ENCODE assay signal across 20 cellular contexts in the genomic region with DNA sequence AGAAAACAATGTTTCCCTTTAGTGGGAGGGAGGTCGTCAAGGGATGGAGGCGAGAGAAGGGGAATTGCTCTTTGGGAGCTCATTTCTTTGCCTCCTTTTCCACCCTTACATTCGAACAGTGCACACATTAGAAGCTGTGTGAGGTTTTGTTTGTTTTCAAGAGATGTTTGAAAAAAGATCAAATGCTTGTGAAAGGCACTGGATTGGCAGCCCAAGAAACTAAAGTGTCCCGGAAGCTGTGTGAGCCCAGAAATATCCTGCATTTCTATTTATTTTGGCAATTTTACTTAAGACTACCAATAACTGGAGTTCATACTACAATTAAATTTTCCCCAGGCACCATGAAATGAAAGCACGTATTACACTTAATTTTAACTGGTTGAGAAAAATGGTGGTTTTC.
A peak's percentile ranks its signal among the peaks of the same experiment; 100 is the strongest.
DNase-seq lines count a peak whose midpoint lies in the region; ATAC-seq, FAIRE-seq and TF ChIP-seq lines count a peak whose summit lies in the region.
"Had no signal": no experiment of that assay in that cellular context is flagged by ENCODE, and none has a peak within 500 bp of the region (broad histone marks: within the 10 kb centered on the region; RNA-seq: fewer than 3 reads in every experiment).

No MANE protein-coding gene starts in this region.

- no peak for TF ChIP-seq POLR2A in HepG2 (IDR thresholded peaks at IDR 0.05; ENCODE audit: insufficient read depth in 1 of 2, low read depth in 2 of 2, low read length in 2 of 2)
- TF ChIP-seq POLR2A in right lobe of liver (IDR thresholded peaks at IDR 0.05), result peak; percentile 21

- 29% methylated on average over 5 of the region's 5 CpGs for WGBS in liver
- WGBS in HepG2 (ENCODE audit: low lambda C conversion rate), result 46% methylated on average over 5 of the region's 5 CpGs
- WGBS in right lobe of liver (ENCODE audit: insufficient coverage, low coverage, low lambda C conversion rate, missing lambda C conversion rate), result 39% methylated on average over 5 of the region's 5 CpGs

- H3K79me2 ChIP-seq in HepG2 (ENCODE audit: insufficient read depth, low read length), result no peaks in the 10 kb centered on the region

- no peak overlapping the region for H3K4me3 ChIP-seq in liver (ENCODE audit: low read depth in 1 of 3, low read length in 3 of 3)
- no peak overlapping the region for H3K4me3 ChIP-seq in HepG2 (replicated peaks in 1 of 3; ENCODE audit: insufficient read depth in 1 of 3, low read depth in 2 of 3, low read length in 3 of 3)
- H3K4me3 ChIP-seq in right lobe of liver, result peak overlapping the region in 1 of 3 donors; percentile 31
- no peak overlapping the region for H3K4me3 ChIP-seq in kidney (ENCODE audit: low read length in 2 of 2)
- H3K4me3 ChIP-seq: A549; BLaER1 treated with 17β-estradiol and CSF1 and Interleukin-3, amounts not matched to agents 10 nM and 100 nM had no signal

- in situ Hi-C loops in HepG2 (cut with HindIII; ENCODE audit: extremely low pct_ligation_motif_present, low pct_unique_long_range_greater_than_20kb), result no loop called here

- POLR2A ChIA-PET in HepG2 (lab: Yijun Ruan, JAX), result no interaction called here

- peaks cover 1 to 45% (median 22%) of the 10 kb centered on the region in 4 donors for H3K4me1 ChIP-seq in liver (ENCODE audit: control insufficient read depth in 4 of 4, insufficient read depth in 4 of 4, low read length in 3 of 4)
- peaks cover 21% of the 10 kb centered on the region for H3K4me1 ChIP-seq in HepG2 (ENCODE audit: insufficient read depth, low read length)
- H3K4me1 ChIP-seq in right lobe of liver, result peaks cover 0 to 87% (median 16%) of the 10 kb centered on the region in 4 donors
- no peaks in the 10 kb centered on the region for H3K4me1 ChIP-seq in kidney (ENCODE audit: control insufficient read depth in 1 of 2, insufficient read depth in 1 of 2, low read depth in 1 of 2, low read length in 2 of 2)
- H3K4me1 ChIP-seq: BLaER1 treated with 17β-estradiol and CSF1 and Interleukin-3, amounts not matched to agents 10 nM and 100 nM; Caco-2 had no signal

- H2AFZ ChIP-seq in HepG2 (ENCODE audit: low read length), result no peak overlapping the region

- CTCF ChIA-PET in HepG2 (lab: Yijun Ruan, JAX; ENCODE audit: low intra/inter-chr PET ratio, low total read pairs), result no interaction called here

- no TSS peak for BruUV-seq in HepG2 (replicated peaks; lab: Mats Ljungman, UMichigan)

- H3K9ac ChIP-seq in liver (ENCODE audit: low read depth in 1 of 2, low read length in 2 of 2), result no peak overlapping the region
- H3K9ac ChIP-seq in HepG2 (ENCODE audit: insufficient read depth, low read depth, low read length), result no peak overlapping the region
- no peak overlapping the region for H3K9ac ChIP-seq in kidney (ENCODE audit: low read length in 2 of 2)
- H3K9ac ChIP-seq: BLaER1 treated with 17β-estradiol and CSF1 and Interleukin-3, amounts not matched to agents 10 nM and 100 nM had no signal

- ATAC-seq in HepG2 (no peak), right lobe of liver (peak; percentile 47 to 73 (median 62)), sciatic nerve (peak; percentile 77)
- ATAC-seq: A549; CD8-positive, alpha-beta T cell had no signal

- H3K9me3 ChIP-seq in liver (ENCODE audit: control insufficient read depth in 4 of 4, low read length in 3 of 4), result peaks cover 0 to 8% (median 0%) of the 10 kb centered on the region in 4 donors
- H3K9me3 ChIP-seq in HepG2 (ENCODE audit: low read length), result no peaks in the 10 kb centered on the region
- H3K9me3 ChIP-seq in right lobe of liver, result no peaks in the 10 kb centered on the region
- no peaks in the 10 kb centered on the region for H3K9me3 ChIP-seq in kidney (ENCODE audit: control insufficient read depth in 1 of 2, low read length in 2 of 2)
- H3K9me3 ChIP-seq: A549; BLaER1 treated with 17β-estradiol and CSF1 and Interleukin-3, amounts not matched to agents 10 nM and 100 nM; Caco-2 had no signal

- TF ChIP-seq CTCF in liver (IDR thresholded peaks at IDR 0.05; ENCODE audit: low read depth, low read length, missing input control), result no peak
- no peak for TF ChIP-seq CTCF in HepG2 (CRISPR knock-in tag; IDR thresholded peaks at IDR 0.05)
- no peak for TF ChIP-seq CTCF in right lobe of liver (IDR thresholded peaks at IDR 0.05)
- TF ChIP-seq CTCF in kidney (IDR thresholded peaks at IDR 0.05; ENCODE audit: borderline replicate concordance, extremely low read depth, insufficient read depth), result no peak

- H3K27me3 ChIP-seq in liver (ENCODE audit: control insufficient read depth in 4 of 4, insufficient read depth in 4 of 4, low read length in 3 of 4) (no peaks in the 10 kb centered on the region), HepG2 (ENCODE audit: control insufficient read depth in 1 of 2, insufficient read depth in 2 of 2, low read length in 2 of 2) (no peaks in the 10 kb centered on the region), right lobe of liver (no peaks in the 10 kb centered on the region)
- H3K27me3 ChIP-seq: BLaER1 treated with 17β-estradiol and CSF1 and Interleukin-3, amounts not matched to agents 10 nM and 100 nM had no signal

- FAIRE-seq in HepG2 (lab: Jason Lieb, UNC) (no peak), kidney (lab: Jason Lieb, UNC) (no peak)
- FAIRE-seq: D721Med, G401.6, GM19239 had no signal

- peak overlapping the region; percentile 10 to 59 for H3K27ac ChIP-seq in liver (ENCODE audit: low read depth in 1 of 2, low read length in 2 of 2)
- H3K27ac ChIP-seq in HepG2 (ENCODE audit: extremely low read length, insufficient read depth, low read length), result no peak overlapping the region
- H3K27ac ChIP-seq in right lobe of liver, result peak overlapping the region; percentile 44 to 91 (median 45)
- H3K27ac ChIP-seq in kidney (ENCODE audit: low read depth in 2 of 2, low read length in 2 of 2), result no peak overlapping the region
- H3K27ac ChIP-seq: 22Rv1; A549; BLaER1 treated with 17β-estradiol and CSF1 and Interleukin-3, amounts not matched to agents 10 nM and 100 nM; C4-2B had no signal

- intact Hi-C loops in HepG2 (cut with micrococcal nuclease; ENCODE audit: unreplicated experiment) (no loop called here), right lobe of liver (cut with DNase I) (no loop called here), sciatic nerve (cut with DNase I) (no loop called here), kidney (cut with DNase I) (no loop called here)

- H3K4me2 ChIP-seq in HepG2 (ENCODE audit: low read depth, low read length), result no peak overlapping the region
- H3K4me2 ChIP-seq: A549; BLaER1 treated with 17β-estradiol and CSF1 and Interleukin-3, amounts not matched to agents 10 nM and 100 nM had no signal

- peaks cover 0 to 23% (median 11%) of the 10 kb centered on the region in 4 donors for H3K36me3 ChIP-seq in liver (ENCODE audit: control insufficient read depth in 4 of 4, insufficient read depth in 3 of 4, low read depth in 1 of 4, low read length in 3 of 4)
- H3K36me3 ChIP-seq in HepG2 (replicated peaks in 1 of 2; ENCODE audit: control insufficient read depth in 1 of 2, insufficient read depth in 2 of 2, low read length in 2 of 2), result no peaks in the 10 kb centered on the region
- no peaks in the 10 kb centered on the region for H3K36me3 ChIP-seq in right lobe of liver
- H3K36me3 ChIP-seq in kidney (ENCODE audit: control insufficient read depth in 1 of 2, insufficient read depth in 2 of 2, low read length in 2 of 2), result no peaks in the 10 kb centered on the region
- H3K36me3 ChIP-seq: BLaER1 treated with 17β-estradiol and CSF1 and Interleukin-3, amounts not matched to agents 10 nM and 100 nM had no signal

- no peak for TF ChIP-seq EP300 in HepG2 (IDR thresholded peaks at IDR 0.05; ENCODE audit: low read depth in 2 of 2, low read length in 2 of 2)
- TF ChIP-seq EP300 in HepG2 (CRISPR knock-in tag; IDR thresholded peaks at IDR 0.05; ENCODE audit: borderline replicate concordance), result no peak

- DNase-seq in HepG2 (ENCODE audit: low spot score), result no peak
- DNase-seq in right lobe of liver, result peak in 1 of 3 donors; percentile 56
- no peak for DNase-seq in sciatic nerve (ENCODE audit: low spot score)
- DNase-seq in SW480 (ENCODE audit: low spot score), result no peak
- no peak for DNase-seq in kidney
- DNase-seq: AML-193; Caco-2; Calu3; CD4-positive, alpha-beta T cell; CD8-positive, alpha-beta T cell; DMS79 treated with DMSO at 0.1 percent for 48 hours; GF-D8 had no signal

- TF ChIP-seq RAD21 in liver (IDR thresholded peaks at IDR 0.05) (peak; percentile 35 to 41), HepG2 (CRISPR knock-in tag; IDR thresholded peaks at IDR 0.05) (no peak)

- no peaks in the 10 kb centered on the region for H4K20me1 ChIP-seq in HepG2 (ENCODE audit: insufficient read depth, low read length)
- H4K20me1 ChIP-seq: BLaER1 treated with 17β-estradiol and CSF1 and Interleukin-3, amounts not matched to agents 10 nM and 100 nM had no signal

TF ChIP-seq in liver, 16 proteins besides CTCF, POLR2A, EP300 and RAD21 (continues in another document):
- peak in 1 of 2 donors; percentile 20 for TF ChIP-seq JUND (IDR thresholded peaks at IDR 0.05)
- peak; percentile 55 to 58 for TF ChIP-seq RXRA (IDR thresholded peaks at IDR 0.05)

TF ChIP-seq in HepG2, 621 proteins besides CTCF, POLR2A, EP300 and RAD21 (continues in another document):
- no peak for TF ChIP-seq REPIN1 (CRISPR knock-in tag; IDR thresholded peaks at IDR 0.05; ENCODE audit: borderline replicate concordance, low read depth)
- TF ChIP-seq ZNF607 (CRISPR knock-in tag; IDR thresholded peaks at IDR 0.05; ENCODE audit: borderline replicate concordance), result no peak
- TF ChIP-seq ZNF891 (CRISPR knock-in tag; IDR thresholded peaks at IDR 0.05), result no peak
- TF ChIP-seq CCAR2 (optimal IDR thresholded peaks at IDR 0.05; ENCODE audit: low read depth, low read length), result no peak

Comparison
In these comparisons a context has a peak if more than half of its experiments do, and no peak if none do; other contexts are left out.
1. H3K27ac ChIP-seq: peak in liver (2 of 2) and right lobe of liver (3 of 3); none in HepG2 (single experiment) and kidney (0 of 2).